In the genomic region with DNA sequence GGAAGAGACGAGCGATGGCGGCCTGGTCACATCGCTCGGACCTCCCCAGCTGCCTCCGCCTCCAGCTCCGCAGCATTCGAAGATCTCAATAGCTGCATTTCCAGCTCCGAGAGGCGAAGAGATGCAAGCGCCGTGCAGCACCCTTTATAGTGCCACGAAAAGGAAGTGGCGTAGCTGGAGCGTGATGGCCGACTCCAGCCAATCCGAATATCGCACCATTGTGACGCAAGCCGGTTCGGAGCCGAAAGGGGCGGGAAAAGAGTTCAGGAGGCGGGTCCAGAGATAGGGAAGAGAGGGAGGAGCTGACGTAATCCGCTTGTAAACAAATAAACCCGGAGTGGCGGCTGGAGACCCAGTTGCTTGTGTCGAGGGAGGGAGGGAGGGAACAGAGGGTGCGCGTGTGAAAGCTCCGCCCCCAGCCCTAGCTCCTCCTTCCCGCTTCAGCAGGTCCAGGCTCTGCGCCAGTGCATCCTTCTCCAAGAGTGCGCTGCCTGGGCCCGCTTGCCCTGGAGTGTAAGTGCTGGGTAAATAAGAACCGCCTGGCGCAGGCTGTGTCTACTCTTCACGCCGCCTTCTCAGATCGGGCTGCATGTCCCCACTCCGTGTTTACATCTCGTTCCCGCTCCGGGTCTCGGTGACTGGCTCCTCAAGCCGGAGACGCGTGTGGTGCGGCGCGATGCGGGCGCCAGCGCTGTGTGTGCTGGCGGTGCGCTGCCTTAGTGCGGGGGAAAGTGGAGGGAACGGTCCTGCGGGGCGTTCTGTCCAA, we compare ENCODE assay signal across 8 cellular contexts. TPM values are rescaled to one million over a fixed set of nuclear protein-coding genes. Genes with fewer than 3 reads are reported as not detected.
DNase-seq lines count a peak whose midpoint lies in the region; ATAC-seq and TF ChIP-seq lines count a peak whose summit lies in the region.

A gene with protein sequence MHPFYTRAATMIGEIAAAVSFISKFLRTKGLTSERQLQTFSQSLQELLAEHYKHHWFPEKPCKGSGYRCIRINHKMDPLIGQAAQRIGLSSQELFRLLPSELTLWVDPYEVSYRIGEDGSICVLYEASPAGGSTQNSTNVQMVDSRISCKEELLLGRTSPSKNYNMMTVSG (minus strand): TSS at position 116 of the 766 bp plus-strand sequence. CDS start 311 bp downstream, outside the sequence.

- H3K27ac Mint-ChIP-seq in activated B cell treated with CpG ODN at 0.5 μM for 24 hours, result peak within 1 kb of the TSS; percentile 99

- 1% methylated on average over 57 of the region's 61 CpGs for WGBS in smooth muscle cell (ENCODE audit: low lambda C conversion rate)

- peak within 1 kb of the TSS; percentile 92 for H2AFZ ChIP-seq in smooth muscle cell (ENCODE audit: low read depth)

- peaks cover 39% of the 10 kb centered on the region for H3K4me1 Mint-ChIP-seq in activated B cell treated with CpG ODN at 0.5 μM for 24 hours

- TF ChIP-seq POLR2A in GM18951 (IDR thresholded peaks at IDR 0.05; ENCODE audit: extremely low read depth, insufficient read depth, insufficient read length), result peak; percentile 100

- POLR2A ChIA-PET in activated B cell treated with CpG ODN at 0.5 μM for 24 hours (lab: Charles Lee), result interaction anchor here (0.6 to 11.0 kb wide), 101 partner anchors 11 to 782 kb away, joined by 3 to 607 read pairs (median 6); a partner anchor contains a TSS

- DNase-seq in AG08395 (ENCODE audit: low spot score), result peak; percentile 97
- peak; percentile 100 for DNase-seq in NCI-H345 (lab: John Stamatoyannopoulos, UW)
- peak; percentile 89 for DNase-seq in activated B cell treated with CpG ODN at 0.5 μM for 24 hours
- peak; percentile 94 to 100 (median 100) for DNase-seq in caudate nucleus (lab: John Stamatoyannopoulos, UW)
- peak; percentile 93 for DNase-seq in iPS-NIHi7 (ENCODE audit: extremely low spot score)
- peak; percentile 100 for DNase-seq in smooth muscle cell (lab: John Stamatoyannopoulos, UW; ENCODE audit: unreplicated experiment)

- no peaks in the 10 kb centered on the region for H3K27me3 Mint-ChIP-seq in activated B cell treated with CpG ODN at 0.5 μM for 24 hours

- ATAC-seq in HG03196 (IDR thresholded peaks at IDR 0.05; ENCODE audit: unreplicated experiment) (peak; percentile 68), activated B cell treated with CpG ODN at 0.5 μM for 24 hours (ENCODE audit: low read depth) (peak; percentile 75)

- in situ Hi-C loops in GM18951 (cut with MboI; ENCODE audit: low sequenced_read_pairs, unreplicated experiment), result loop anchor here (10.0 to 25.0 kb wide), 4 partner anchors 334 to 759 kb away; no protein-coding TSS in a partner anchor

- peak within 1 kb of the TSS; percentile 92 for H3K4me3 ChIP-seq in smooth muscle cell

- peaks cover 19% of the 10 kb centered on the region for H3F3A ChIP-seq in smooth muscle cell (ENCODE audit: low read depth)

- no peaks in the 10 kb centered on the region for H3K9me3 ChIP-seq in smooth muscle cell (replicated peaks; ENCODE audit: low read depth)

- H3K27ac ChIP-seq in caudate nucleus (ENCODE audit: low read depth, low read length) (peak within 1 kb of the TSS; percentile 95), smooth muscle cell (ENCODE audit: low read depth) (peak within 1 kb of the TSS; percentile 91)

- intact Hi-C loops in activated B cell treated with CpG ODN at 0.5 μM for 24 hours (cut with micrococcal nuclease), result loop anchor here (1.0 to 10.0 kb wide), 13 partner anchors 10 to 1299 kb away; a partner anchor contains a TSS

- H3K36me3 Mint-ChIP-seq in activated B cell treated with CpG ODN at 0.5 μM for 24 hours (ENCODE audit: low read depth), result peaks cover 78% of the 10 kb centered on the region

- CTCF ChIA-PET in activated B cell treated with CpG ODN at 0.5 μM for 24 hours (lab: Charles Lee), result interaction anchor here (0.7 to 5.1 kb wide), 24 partner anchors 11 to 784 kb away, joined by 3 to 36 read pairs (median 4); no protein-coding TSS in a partner anchor

- peak within 1 kb of the TSS; percentile 92 for H3K4me2 ChIP-seq in smooth muscle cell

- peak within 1 kb of the TSS; percentile 98 for H3K4me3 Mint-ChIP-seq in activated B cell treated with CpG ODN at 0.5 μM for 24 hours

- peaks cover 42% of the 10 kb centered on the region for H3K4me1 ChIP-seq in smooth muscle cell (ENCODE audit: low read depth)

- H3K9me3 Mint-ChIP-seq in activated B cell treated with CpG ODN at 0.5 μM for 24 hours, result no peaks in the 10 kb centered on the region

- peaks cover 44% of the 10 kb centered on the region for H4K20me1 ChIP-seq in smooth muscle cell (ENCODE audit: low read depth)

- peaks cover 45% of the 10 kb centered on the region for H3K79me2 ChIP-seq in smooth muscle cell (ENCODE audit: low read depth)

- H3K9ac ChIP-seq in smooth muscle cell (ENCODE audit: low read depth), result peak within 1 kb of the TSS; percentile 96

- H3K36me3 ChIP-seq in smooth muscle cell (ENCODE audit: low read depth), result no peaks in the 10 kb centered on the region

- TF ChIP-seq CTCF in activated B cell treated with CpG ODN at 0.5 μM for 24 hours (IDR thresholded peaks at IDR 0.05) (no peak), smooth muscle cell (IDR thresholded peaks at IDR 0.05; ENCODE audit: borderline replicate concordance, insufficient read depth, poor library complexity, severe bottlenecking) (no peak)

- H3K27me3 ChIP-seq in smooth muscle cell (ENCODE audit: low read depth), result no peaks in the 10 kb centered on the region

RNA-seq across cellular contexts. Expression of the gene that starts here (rescaled TPM):
- total RNA-seq in activated B cell treated with CpG ODN at 0.5 μM for 24 hours (423 and 429 TPM in 2 replicates), smooth muscle cell (37.6 and 42.1 TPM in 2 replicates)
- 70.4 and 108 TPM in 2 replicates for polyA plus RNA-seq in smooth muscle cell

Comparison
In these comparisons a context has a peak if more than half of its experiments do, and no peak if none do; other contexts are left out.
1. Peak in every context shown above with its lines: DNase-seq, ATAC-seq, H3K4me3 ChIP-seq and H3K27ac ChIP-seq.